Comparison of ENCODE assay signal across 23 cellular contexts in the genomic region with DNA sequence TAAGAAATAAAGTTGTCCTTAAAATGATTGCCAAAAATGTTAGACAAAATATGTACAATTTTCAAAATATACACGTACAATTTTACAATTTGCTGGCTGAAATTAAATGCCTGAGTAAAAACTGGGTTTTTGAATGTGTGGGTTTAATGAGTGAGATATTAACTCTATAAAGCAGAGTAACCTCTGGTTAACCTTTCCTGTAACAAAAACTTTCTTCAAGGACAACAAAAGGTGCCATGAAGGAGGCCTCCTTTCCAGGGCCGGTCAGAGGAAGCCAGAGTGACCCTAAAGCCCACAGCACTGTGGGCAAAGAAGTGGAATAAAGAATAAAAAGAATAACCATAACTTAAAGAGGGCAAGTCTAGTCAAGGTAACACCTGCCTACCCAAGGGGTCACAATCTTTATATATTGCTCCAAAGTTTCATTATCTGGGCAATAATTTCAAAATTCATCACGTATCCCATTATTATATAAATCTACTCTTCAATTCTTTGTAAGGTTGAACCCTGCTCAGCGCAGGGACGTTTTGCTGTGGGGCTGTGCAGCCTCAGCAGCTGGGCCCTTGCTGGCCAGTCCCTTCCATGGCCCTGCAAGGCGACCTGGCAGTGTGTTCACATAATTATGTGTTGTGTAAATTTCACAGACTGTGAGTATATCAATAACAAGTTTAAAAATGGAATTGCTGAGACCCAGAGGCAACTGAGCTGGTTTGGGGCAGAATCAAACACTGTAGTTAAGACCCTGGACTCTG. TPM values are rescaled to one million over a fixed set of nuclear protein-coding genes. Genes with fewer than 3 reads are reported as not detected.
"Had no signal": no experiment of that assay in that cellular context is flagged by ENCODE, and none has a peak within 500 bp of the region (broad histone marks: within the 10 kb centered on the region; RNA-seq: fewer than 3 reads in every experiment).

No MANE protein-coding gene starts in this region.

- H3K9me3 ChIP-seq: colonic mucosa, esophagus squamous epithelium, gastroesophageal sphincter, neutrophil, right lobe of liver, testis, tibial nerve had no signal

- H3K4me1 ChIP-seq: colonic mucosa, esophagus squamous epithelium, gastroesophageal sphincter, right lobe of liver, testis, tibial nerve had no signal

- H3K36me3 ChIP-seq: colonic mucosa, esophagus squamous epithelium, gastroesophageal sphincter, neutrophil, right lobe of liver, tibial nerve had no signal

- DNase-seq: colonic mucosa; dermis blood vessel endothelial cell; esophagus squamous epithelium; foreskin fibroblast; left colon; mesendoderm; naive B cell; stimulated activated CD4-positive, alpha-beta T cell treated with anti-CD3 and anti-CD28 coated beads, Interleukin-15, amount 100 ng/mL, for 24 hours; stimulated activated CD4-positive, alpha-beta T cell treated with anti-CD3 and anti-CD28 coated beads, Interleukin-1b, Interleukin-23, amount 100 ng/mL, for 48 hours; stimulated activated CD4-positive, alpha-beta T cell treated with anti-CD3 and anti-CD28 coated beads, Interleukin-4, amount 100 ng/mL, for 24 hours; stimulated activated naive CD8-positive, alpha-beta T cell treated with anti-CD3 and anti-CD28 coated beads, Interleukin-15, amount 100 ng/mL, for 72 hours; testis had no signal

- ATAC-seq: gastroesophageal sphincter; left colon; right lobe of liver; stimulated activated memory B cell treated with anti-CD40 and anti-IgM and Interleukin-4, amounts not matched to agents 10 μg/mL and 1 μg/mL and 100 μg/mL, for 72 hours; stimulated activated naive CD8-positive, alpha-beta T cell treated with anti-CD3 and anti-CD28 coated beads, Interleukin-15, amount 100 ng/mL, for 72 hours had no signal

- H3K27me3 ChIP-seq: colonic mucosa, neutrophil, right lobe of liver, testis, tibial nerve had no signal

- FAIRE-seq: urothelium cell line had no signal

- H3K36me3 Mint-ChIP-seq: naive B cell; stimulated activated memory B cell treated with anti-CD40 and anti-IgM and Interleukin-4, amounts not matched to agents 10 μg/mL and 1 μg/mL and 100 μg/mL, for 72 hours had no signal

- H3K27ac Mint-ChIP-seq: stimulated activated memory B cell treated with anti-CD40 and anti-IgM and Interleukin-4, amounts not matched to agents 10 μg/mL and 1 μg/mL and 100 μg/mL, for 72 hours had no signal

- H3K4me3 Mint-ChIP-seq: naive B cell; stimulated activated memory B cell treated with anti-CD40 and anti-IgM and Interleukin-4, amounts not matched to agents 10 μg/mL and 1 μg/mL and 100 μg/mL, for 72 hours; stimulated activated naive CD8-positive, alpha-beta T cell treated with anti-CD3 and anti-CD28 coated beads, Interleukin-15, amount 100 ng/mL, for 72 hours had no signal

- H3K4me1 Mint-ChIP-seq: naive B cell; stimulated activated memory B cell treated with anti-CD40 and anti-IgM and Interleukin-4, amounts not matched to agents 10 μg/mL and 1 μg/mL and 100 μg/mL, for 72 hours had no signal

- H3K4me3 ChIP-seq: colonic mucosa, esophagus squamous epithelium, gastroesophageal sphincter, right lobe of liver, testis, tibial nerve had no signal

- H3K9me3 Mint-ChIP-seq: naive B cell; stimulated activated memory B cell treated with anti-CD40 and anti-IgM and Interleukin-4, amounts not matched to agents 10 μg/mL and 1 μg/mL and 100 μg/mL, for 72 hours; stimulated activated naive CD8-positive, alpha-beta T cell treated with anti-CD3 and anti-CD28 coated beads, Interleukin-15, amount 100 ng/mL, for 72 hours had no signal

- H3K27ac ChIP-seq: colonic mucosa, esophagus squamous epithelium, gastroesophageal sphincter, neutrophil, right lobe of liver, testis, tibial nerve had no signal

RNA-seq across cellular contexts. Expression of a gene that starts 16.3 kb away (rescaled TPM):
- total RNA-seq: cerebellum, liver, lung microvascular endothelial cell, osteoblast, subcutaneous adipose tissue had no signal
